In genomic region chr5:122312670-122312988, GRCh38 we compare ENCODE assay signal across 8 cellular contexts. TPM values are rescaled to one million over a fixed set of nuclear protein-coding genes. Genes with fewer than 3 reads are reported as not detected.
DNase-seq lines count a peak whose midpoint lies in the region; ATAC-seq and TF ChIP-seq lines count a peak whose summit lies in the region.

No MANE protein-coding gene starts in this region.

- ATAC-seq in omental fat pad (ENCODE audit: low FRiP score): peak; percentile 74
- no peak for ATAC-seq in effector memory CD8-positive, alpha-beta T cell (replicated peaks)

- H3K27me3 Mint-ChIP-seq in effector memory CD8-positive, alpha-beta T cell: peaks cover 34 to 46% of the 10 kb centered on the region in 2 donors

- no peak overlapping the region for H3K27ac Mint-ChIP-seq in effector memory CD8-positive, alpha-beta T cell

- H3K9me3 Mint-ChIP-seq in effector memory CD8-positive, alpha-beta T cell: no peaks in the 10 kb centered on the region

- H3K4me3 Mint-ChIP-seq in effector memory CD8-positive, alpha-beta T cell: no peak overlapping the region

- TF ChIP-seq CTCF in foreskin fibroblast (IDR thresholded peaks at IDR 0.05; ENCODE audit: low read depth, low read length): no peak
- TF ChIP-seq CTCF in omental fat pad (IDR thresholded peaks at IDR 0.05): no peak

- peak overlapping the region; percentile 75 to 82 for H3K4me3 ChIP-seq in foreskin fibroblast (ENCODE audit: low read depth in 1 of 2, low read length in 2 of 2)

- peak; percentile 64 for DNase-seq in NCI-H1092 treated with DMSO at 0.1 percent for 48 hours (lab: John Stamatoyannopoulos, UW)
- DNase-seq in NCI-H1092 (lab: John Stamatoyannopoulos, UW): no peak
- peak; percentile 54 for DNase-seq in RPMI8226
- peak in 1 of 2 donors; percentile 59 for DNase-seq in foreskin fibroblast
- no peak for DNase-seq in omental fat pad (ENCODE audit: low spot score)
- DNase-seq in germinal center (ENCODE audit: low spot score): no peak
- no peak for DNase-seq in effector memory CD8-positive, alpha-beta T cell
- DNase-seq in NCI-H2081 treated with DMSO at 0.1 percent for 48 hours (lab: John Stamatoyannopoulos, UW): no peak

- no peaks in the 10 kb centered on the region for H3K4me1 Mint-ChIP-seq in effector memory CD8-positive, alpha-beta T cell (ENCODE audit: low read depth in 2 of 2)

- no peaks in the 10 kb centered on the region for H3K36me3 Mint-ChIP-seq in effector memory CD8-positive, alpha-beta T cell (ENCODE audit: insufficient read depth)

RNA-seq across cellular contexts. Expression of gene SNCAIP, which starts 0.6 kb away (rescaled TPM):
- 10 to 100 TPM; 11.5 to 36.3 (median 15.2) TPM for total RNA-seq in omental fat pad

Comparison
In these comparisons a context has a peak if more than half of its experiments do, and no peak if none do; other contexts are left out.
1. DNase-seq: peak in NCI-H1092 treated with DMSO at 0.1 percent for 48 hours (single experiment) and RPMI8226 (single experiment); none in NCI-H1092 (single experiment), omental fat pad (single experiment), germinal center (single experiment), effector memory CD8-positive, alpha-beta T cell (0 of 3) and NCI-H2081 treated with DMSO at 0.1 percent for 48 hours (single experiment).